ENCODE assay signal across 35 cellular contexts in the genomic region with DNA sequence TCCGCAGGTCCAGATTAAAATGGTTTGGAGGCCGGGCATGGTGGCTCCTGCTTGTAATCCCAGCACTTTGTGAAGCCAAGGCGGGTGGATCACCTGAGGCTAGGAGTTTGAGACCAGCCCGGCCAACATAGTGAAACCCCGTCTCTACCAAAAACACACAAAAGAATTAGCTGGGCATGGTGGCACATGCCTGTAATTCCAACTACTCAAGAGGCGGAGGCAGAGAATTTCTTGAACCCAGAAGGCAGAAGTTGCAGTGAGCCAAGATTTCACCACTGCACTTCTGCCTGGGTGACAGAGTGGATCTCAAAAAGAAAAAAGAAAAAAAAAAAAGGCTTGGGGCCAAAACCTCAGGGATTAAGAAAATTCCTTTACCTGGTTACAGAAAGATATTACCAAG. TPM values are rescaled to one million over a fixed set of nuclear protein-coding genes. Genes with fewer than 3 reads are reported as not detected.
"Had no signal": no experiment of that assay in that cellular context is flagged by ENCODE, and none has a peak within 500 bp of the region (broad histone marks: within the 10 kb centered on the region; RNA-seq: fewer than 3 reads in every experiment).

No MANE protein-coding gene starts in this region.

- H3K36me3 ChIP-seq: adrenal gland, breast epithelium had no signal

- H3K4me1 ChIP-seq: breast epithelium had no signal

- H3K4me2 ChIP-seq: PC-9 had no signal

- H3K9me3 ChIP-seq: adrenal gland, body of pancreas, breast epithelium had no signal

- H3K9me3 Mint-ChIP-seq: activated B cell treated with CpG ODN at 0.5 μM for 24 hours; activated CD4-positive, alpha-beta memory T cell treated with anti-CD3 and anti-CD28 coated beads for 36 hours; activated naive CD4-positive, alpha-beta T cell treated with anti-CD3 and anti-CD28 coated beads for 36 hours; activated naive CD4-positive, alpha-beta T cell treated with anti-CD3 and anti-CD28 coated beads, Interleukin-2, amount 50 U/mL, for 72 hours; activated T-cell treated with anti-CD3 and anti-CD28 coated beads, Interleukin-2, amount 50 U/mL, for 4 hours; activated T-helper 1 cell treated with anti-CD3 and anti-CD28 coated beads, Interleukin-12 subunit alpha, Interleukin-12 subunit beta, Interleukin-2, Interleukin-4 antibody, amounts not matched to agents 30 ng/mL and 10 ng/mL and 1 ng/mL, durations not matched to agents 14 hours and 24 hours and 36 hours had no signal

- H2AFZ ChIP-seq: PC-9 had no signal

- H3K27me3 ChIP-seq: adrenal gland, body of pancreas, breast epithelium had no signal

- H3K27ac Mint-ChIP-seq: activated B cell treated with CpG ODN at 0.5 μM for 24 hours; activated CD4-positive, alpha-beta memory T cell treated with anti-CD3 and anti-CD28 coated beads for 36 hours; activated naive CD4-positive, alpha-beta T cell treated with anti-CD3 and anti-CD28 coated beads for 36 hours; activated naive CD4-positive, alpha-beta T cell treated with anti-CD3 and anti-CD28 coated beads, Interleukin-2, amount 50 U/mL, for 72 hours; activated T-helper 1 cell treated with anti-CD3 and anti-CD28 coated beads, Interleukin-12 subunit alpha, Interleukin-12 subunit beta, Interleukin-2, Interleukin-4 antibody, amounts not matched to agents 30 ng/mL and 10 ng/mL and 1 ng/mL, durations not matched to agents 14 hours and 24 hours and 36 hours had no signal

- H3K4me3 ChIP-seq: adrenal gland, body of pancreas, breast epithelium, K562, PC-9 had no signal

- H3K27ac ChIP-seq: adrenal gland, body of pancreas, breast epithelium, PC-9, VCaP had no signal

- ATAC-seq: activated naive CD4-positive, alpha-beta T cell treated with anti-CD3 and anti-CD28 coated beads, Interleukin-2, amount 50 U/mL, for 72 hours; activated T-cell treated with anti-CD3 and anti-CD28 coated beads, Interleukin-2, amount 50 U/mL, for 4 hours; body of pancreas; K562 had no signal

- H3K4me3 Mint-ChIP-seq: activated B cell treated with CpG ODN at 0.5 μM for 24 hours; activated CD4-positive, alpha-beta memory T cell treated with anti-CD3 and anti-CD28 coated beads for 36 hours; activated naive CD4-positive, alpha-beta T cell treated with anti-CD3 and anti-CD28 coated beads for 36 hours; activated T-cell treated with anti-CD3 and anti-CD28 coated beads, Interleukin-2, amount 50 U/mL, for 4 hours; activated T-helper 1 cell treated with anti-CD3 and anti-CD28 coated beads, Interleukin-12 subunit alpha, Interleukin-12 subunit beta, Interleukin-2, Interleukin-4 antibody, amounts not matched to agents 30 ng/mL and 10 ng/mL and 1 ng/mL, durations not matched to agents 14 hours and 24 hours and 36 hours had no signal

- DNase-seq: activated B cell treated with CpG ODN at 0.5 μM for 24 hours; activated CD4-positive, alpha-beta memory T cell treated with anti-CD3 and anti-CD28 coated beads for 36 hours; activated CD4-positive, alpha-beta T cell treated with anti-CD3 and anti-CD28 coated beads for 4 hours; activated CD4-positive, alpha-beta T cell treated with anti-CD3 and anti-CD28 coated beads, Interleukin-2, amount 50 U/mL, for 1 hour; activated CD4-positive, CD25-positive, alpha-beta regulatory T cell treated with anti-CD3 and anti-CD28 coated beads, Interleukin-2, amount 50 U/mL, for 72 hours; activated CD8-positive, alpha-beta memory T cell treated with anti-CD3 and anti-CD28 coated beads, Interleukin-2, amount 50 U/mL, for 4 hours; activated gamma-delta T cell treated with Interleukin-2 at 50 U/mL for 16 hours; activated naive CD4-positive, alpha-beta T cell treated with anti-CD3 and anti-CD28 coated beads for 36 hours; activated T-cell treated with anti-CD3 and anti-CD28 coated beads for 4 hours; activated T-cell treated with anti-CD3 and anti-CD28 coated beads, Interleukin-2, amount 50 U/mL, for 4 hours; adrenal gland; body of pancreas; caudate nucleus; NCI-H1105; NCI-H1417 treated with DMSO at 0.1 percent for 48 hours; NCI-H187 treated with DMSO at 0.1 percent for 48 hours; NCI-H2081 treated with DMSO at 0.1 percent for 48 hours; NCI-H510A; NCI-H526; NCI-H748 treated with DMSO at 0.1 percent for 48 hours; NK-92 treated with Interleukin-12 subunit alpha and Interleukin-12 subunit beta, amount 100 ng/mL, for 24 hours; PC-9; Right ventricle myocardium superior; SW 1271; T-helper 1 cell; T-helper 2 cell; T-helper 9 cell had no signal

RNA-seq across cellular contexts. Expression of a gene that starts 30.5 kb away (rescaled TPM):
- total RNA-seq: activated B cell treated with CpG ODN at 0.5 μM for 24 hours; activated CD4-positive, alpha-beta memory T cell treated with anti-CD3 and anti-CD28 coated beads for 36 hours; activated naive CD4-positive, alpha-beta T cell treated with anti-CD3 and anti-CD28 coated beads for 36 hours; activated naive CD4-positive, alpha-beta T cell treated with anti-CD3 and anti-CD28 coated beads, Interleukin-2, amount 50 U/mL, for 72 hours; activated T-cell treated with anti-CD3 and anti-CD28 coated beads, Interleukin-2, amount 50 U/mL, for 4 hours; activated T-helper 1 cell treated with anti-CD3 and anti-CD28 coated beads, Interleukin-12 subunit alpha, Interleukin-12 subunit beta, Interleukin-2, Interleukin-4 antibody, amounts not matched to agents 30 ng/mL and 10 ng/mL and 1 ng/mL, durations not matched to agents 14 hours and 24 hours and 36 hours; adrenal gland; body of pancreas; K562; M059J; OCI-LY7; Right ventricle myocardium superior had no signal
- polyA plus RNA-seq: adrenal gland, K562 had no signal

RNA-seq across cellular contexts. Expression of a gene that starts 32.7 kb away (rescaled TPM):
- total RNA-seq: activated CD4-positive, alpha-beta memory T cell treated with anti-CD3 and anti-CD28 coated beads for 36 hours; activated T-cell treated with anti-CD3 and anti-CD28 coated beads, Interleukin-2, amount 50 U/mL, for 4 hours; K562; OCI-LY7 had no signal

RNA-seq across cellular contexts. Expression of a gene that starts 38.4 kb away (rescaled TPM):
- total RNA-seq: activated B cell treated with CpG ODN at 0.5 μM for 24 hours; activated CD4-positive, alpha-beta memory T cell treated with anti-CD3 and anti-CD28 coated beads for 36 hours; activated naive CD4-positive, alpha-beta T cell treated with anti-CD3 and anti-CD28 coated beads for 36 hours; activated naive CD4-positive, alpha-beta T cell treated with anti-CD3 and anti-CD28 coated beads, Interleukin-2, amount 50 U/mL, for 72 hours; activated T-cell treated with anti-CD3 and anti-CD28 coated beads, Interleukin-2, amount 50 U/mL, for 4 hours; activated T-helper 1 cell treated with anti-CD3 and anti-CD28 coated beads, Interleukin-12 subunit alpha, Interleukin-12 subunit beta, Interleukin-2, Interleukin-4 antibody, amounts not matched to agents 30 ng/mL and 10 ng/mL and 1 ng/mL, durations not matched to agents 14 hours and 24 hours and 36 hours; adrenal gland; body of pancreas; K562; M059J; OCI-LY7; Right ventricle myocardium superior had no signal
- polyA plus RNA-seq: K562 had no signal

RNA-seq across cellular contexts. Expression of a gene that starts 57.0 kb away (rescaled TPM):
- total RNA-seq: activated B cell treated with CpG ODN at 0.5 μM for 24 hours; activated CD4-positive, alpha-beta memory T cell treated with anti-CD3 and anti-CD28 coated beads for 36 hours; activated naive CD4-positive, alpha-beta T cell treated with anti-CD3 and anti-CD28 coated beads for 36 hours; activated naive CD4-positive, alpha-beta T cell treated with anti-CD3 and anti-CD28 coated beads, Interleukin-2, amount 50 U/mL, for 72 hours; activated T-cell treated with anti-CD3 and anti-CD28 coated beads, Interleukin-2, amount 50 U/mL, for 4 hours; activated T-helper 1 cell treated with anti-CD3 and anti-CD28 coated beads, Interleukin-12 subunit alpha, Interleukin-12 subunit beta, Interleukin-2, Interleukin-4 antibody, amounts not matched to agents 30 ng/mL and 10 ng/mL and 1 ng/mL, durations not matched to agents 14 hours and 24 hours and 36 hours; adrenal gland; astrocyte; body of pancreas; breast epithelium; K562; M059J; OCI-LY7; PC-9; Right ventricle myocardium superior had no signal
- polyA plus RNA-seq: adrenal gland, K562 had no signal
